Comparison of ENCODE assay signal across 1 cellular context in the genomic region with DNA sequence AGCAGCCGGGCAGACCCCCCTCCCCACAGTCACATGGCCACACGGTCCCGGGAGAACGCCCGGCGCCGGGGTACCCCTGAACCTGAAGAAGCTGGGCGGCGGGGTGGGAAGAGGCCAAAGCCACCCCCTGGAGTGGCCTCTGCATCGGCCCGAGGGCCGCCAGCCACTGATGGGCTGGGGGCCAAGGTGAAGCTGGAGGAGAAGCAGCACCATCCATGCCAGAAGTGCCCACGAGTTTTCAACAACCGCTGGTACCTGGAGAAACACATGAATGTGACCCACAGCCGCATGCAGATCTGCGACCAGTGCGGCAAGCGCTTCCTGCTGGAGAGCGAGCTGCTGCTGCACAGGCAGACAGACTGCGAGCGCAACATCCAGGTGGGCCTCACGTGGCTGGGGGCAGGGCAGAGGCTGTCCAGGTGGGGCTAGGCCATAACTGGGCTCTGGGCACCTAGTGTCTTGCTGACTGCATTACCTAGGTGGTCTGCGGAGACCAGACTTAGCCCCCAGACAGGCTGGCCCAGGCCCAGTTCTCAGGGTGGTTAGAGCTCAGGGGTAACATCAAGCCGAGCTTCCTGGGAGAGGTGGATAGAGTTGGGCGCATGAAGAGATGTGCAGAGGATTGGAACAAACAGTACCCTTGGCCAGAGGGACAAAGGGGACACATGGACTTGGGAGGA.
TF ChIP-seq lines count a peak whose summit lies in the region.

No MANE protein-coding gene starts in this region.

TF ChIP-seq in HepG2, 621 proteins besides CTCF, POLR2A, EP300 and RAD21:
- TF ChIP-seq ELF1 (CRISPR knock-in tag; IDR thresholded peaks at IDR 0.05), result no peak
- TF ChIP-seq HNRNPK (IDR thresholded peaks at IDR 0.05; ENCODE audit: low read depth, low read length, poor library complexity, severe bottlenecking), result peak; percentile 14
